1 cellular context compared by ENCODE assay signal in genomic region chr1:151146416-151147131, GRCh38.
TF ChIP-seq lines count a peak whose summit lies in the region.

Gene SEMA6C, minus strand, starts transcription at chr1:151146631. Its CDS starts 4,010 bp downstream, at chr1:151142621.

TF ChIP-seq in K562, 482 proteins besides CTCF, POLR2A, EP300 and RAD21 (continued from another document and continues in another):
- TF ChIP-seq SAP30 (IDR thresholded peaks at IDR 0.05; ENCODE audit: borderline replicate concordance, insufficient read depth, low read depth, low read length, poor library complexity, severe bottlenecking) = peak; percentile 78
- TF ChIP-seq ZKSCAN8 (CRISPR knock-in tag; IDR thresholded peaks at IDR 0.05) = no peak
- no peak for TF ChIP-seq BRF1 (IDR thresholded peaks at IDR 0.05; ENCODE audit: borderline replicate concordance, extremely low read depth, insufficient read length)
- no peak for TF ChIP-seq ZNF699 (CRISPR knock-in tag; IDR thresholded peaks at IDR 0.05; ENCODE audit: insufficient replicate concordance)
- peak in 1 of 2 experiments; percentile 47; a peak in 1 of 4 replicates for TF ChIP-seq MNT (conservative IDR thresholded peaks at IDR 0.05)
- no peak for TF ChIP-seq BACH1 (tag; IDR thresholded peaks at IDR 0.05)
- peak; percentile 67; the same call in 1 of the 2 replicates for TF ChIP-seq PHF8 (IDR thresholded peaks at IDR 0.05; ENCODE audit: borderline replicate concordance, low read length)
- TF ChIP-seq CTCFL (IDR thresholded peaks at IDR 0.05; ENCODE audit: borderline replicate concordance, insufficient read depth, low read depth, low read length, poor library complexity, severe bottlenecking) = no peak
- no peak for TF ChIP-seq FOXA3 (CRISPR knock-in tag; conservative IDR thresholded peaks at IDR 0.05 in 1 of 2, IDR thresholded peaks at IDR 0.05 in 1 of 2)
- TF ChIP-seq ATF1 (CRISPR knock-in tag; IDR thresholded peaks at IDR 0.05) = no peak
- TF ChIP-seq ATF1 (tag; IDR thresholded peaks at IDR 0.05) = 0 out of 2 replicates have a peak, but pooled peaks have one; percentile 36
- TF ChIP-seq NEUROD1 (IDR thresholded peaks at IDR 0.05; ENCODE audit: borderline replicate concordance, low read depth, low read length, partially characterized antibody) = no peak
- peak; percentile 65 for TF ChIP-seq HMGN3 (IDR thresholded peaks at IDR 0.05; ENCODE audit: borderline replicate concordance, extremely low read depth, insufficient read length, low read depth, low read length)
- no peak for TF ChIP-seq MCM5 (IDR thresholded peaks at IDR 0.05; ENCODE audit: low read depth)
- peak; percentile 42; the same call in 1 of the 2 replicates for TF ChIP-seq PKNOX1 (IDR thresholded peaks at IDR 0.05)
- no peak for TF ChIP-seq PRPF4 (IDR thresholded peaks at IDR 0.05; ENCODE audit: insufficient read depth, low read depth, low read length, poor library complexity, severe bottlenecking)
- no peak for TF ChIP-seq ZNF408 (CRISPR knock-in tag; IDR thresholded peaks at IDR 0.05; ENCODE audit: low read depth)
- peak; percentile 70 for TF ChIP-seq FIP1L1 (IDR thresholded peaks at IDR 0.05; ENCODE audit: low read depth, low read length, poor library complexity, severe bottlenecking)
- peak; percentile 80; the same call in 1 of the 2 replicates for TF ChIP-seq ZNF740 (CRISPR knock-in tag; IDR thresholded peaks at IDR 0.05)
- no peak for TF ChIP-seq ZNF740 (tag; IDR thresholded peaks at IDR 0.05)
- no peak for TF ChIP-seq SMAD4 (CRISPR knock-in tag; conservative IDR thresholded peaks at IDR 0.05)
- TF ChIP-seq CREB1 (IDR thresholded peaks at IDR 0.05) = peak; percentile 29; the same call in 1 of the 2 replicates
- TF ChIP-seq CREB1 (CRISPR knock-in tag; IDR thresholded peaks at IDR 0.05) = 0 out of 2 replicates have a peak, but pooled peaks have one; percentile 58
- TF ChIP-seq MBD2 (IDR thresholded peaks at IDR 0.05; ENCODE audit: borderline replicate concordance, low read depth) = no peak
- TF ChIP-seq CBX1 (IDR thresholded peaks at IDR 0.05; ENCODE audit: low read depth) = no peak
- TF ChIP-seq CREM (IDR thresholded peaks at IDR 0.05; ENCODE audit: low read depth) = 0 out of 2 replicates have a peak, but pooled peaks have one; percentile 2
- no peak for TF ChIP-seq FUS (optimal IDR thresholded peaks at IDR 0.05; ENCODE audit: low read depth, low read length)
- TF ChIP-seq ZBTB33 (CRISPR knock-in tag; IDR thresholded peaks at IDR 0.05) = 0 out of 2 replicates have a peak, but pooled peaks have one; percentile 9
- TF ChIP-seq ZNF124 (CRISPR knock-in tag; IDR thresholded peaks at IDR 0.05) = no peak
- no peak for TF ChIP-seq ZNF79 (CRISPR knock-in tag; IDR thresholded peaks at IDR 0.05; ENCODE audit: low read depth)
- TF ChIP-seq YY1 (IDR thresholded peaks at IDR 0.05; ENCODE audit: borderline replicate concordance in 1 of 3, control insufficient read depth in 1 of 3, extremely low read depth in 1 of 3, insufficient read depth in 3 of 3, insufficient read length in 1 of 3, insufficient replicate concordance in 2 of 3, low read depth in 1 of 3, low read length in 2 of 3) = peak in 1 of 3 experiments; percentile 4
- TF ChIP-seq ZEB2 (IDR thresholded peaks at IDR 0.05) = no peak
- TF ChIP-seq ZBTB11 (CRISPR knock-in tag; IDR thresholded peaks at IDR 0.05) = no peak
- TF ChIP-seq U2AF2 (optimal IDR thresholded peaks at IDR 0.05; ENCODE audit: low read depth, low read length) = no peak
- peak; percentile 60; the same call in 1 of the 2 replicates for TF ChIP-seq TARDBP (IDR thresholded peaks at IDR 0.05)
- peak; percentile 92 for TF ChIP-seq POLR2G (IDR thresholded peaks at IDR 0.05; ENCODE audit: low read depth, low read length)
- peak; percentile 76 for TF ChIP-seq TFAP4 (CRISPR knock-in tag; IDR thresholded peaks at IDR 0.05; ENCODE audit: borderline replicate concordance)
- peak; percentile 70 for TF ChIP-seq KDM5B (IDR thresholded peaks at IDR 0.05; ENCODE audit: insufficient replicate concordance, low read depth, low read length)
- TF ChIP-seq NKRF (IDR thresholded peaks at IDR 0.05; ENCODE audit: borderline replicate concordance) = 0 out of 2 replicates have a peak, but pooled peaks have one; percentile 35
- TF ChIP-seq ZBTB17 (CRISPR knock-in tag; IDR thresholded peaks at IDR 0.05) = 0 out of 2 replicates have a peak, but pooled peaks have one; percentile 23
- TF ChIP-seq L3MBTL2 (IDR thresholded peaks at IDR 0.05) = peak; percentile 66; the same call in 1 of the 2 replicates
- peak; percentile 78 for TF ChIP-seq VEZF1 (CRISPR knock-in tag; IDR thresholded peaks at IDR 0.05)
- TF ChIP-seq SUPT5H (IDR thresholded peaks at IDR 0.05) = peak; percentile 60
- TF ChIP-seq SOX6 (IDR thresholded peaks at IDR 0.05) = 0 out of 2 replicates have a peak, but pooled peaks have one; percentile 34
- no peak for TF ChIP-seq POLR3G (IDR thresholded peaks at IDR 0.05; ENCODE audit: extremely low read depth, insufficient read length, insufficient replicate concordance)
- TF ChIP-seq HDAC1 (IDR thresholded peaks at IDR 0.05) = no peak; a peak in 1 of 4 replicates
- TF ChIP-seq CBX3 (IDR thresholded peaks at IDR 0.05; ENCODE audit: borderline replicate concordance in 1 of 2, low read length in 2 of 2) = 0 out of 3 replicates have a peak, but pooled peaks of 1 of the 2 experiments have one; percentile 16
- peak; percentile 54 to 74 for TF ChIP-seq NRF1 (conservative IDR thresholded peaks at IDR 0.05 in 1 of 2, IDR thresholded peaks at IDR 0.05 in 1 of 2)
- no peak for TF ChIP-seq YBX1 (IDR thresholded peaks at IDR 0.05)
- 0 out of 2 replicates have a peak, but pooled peaks have one; percentile 5 for TF ChIP-seq NR2C2 (CRISPR knock-in tag; IDR thresholded peaks at IDR 0.05)
- TF ChIP-seq NR2C2 (tag; IDR thresholded peaks at IDR 0.05) = no peak
